In genomic region chr5:159100928-159101646, GRCh38 we compare ENCODE assay signal across 8 cellular contexts. TPM values are rescaled to one million over a fixed set of nuclear protein-coding genes. Genes with fewer than 3 reads are reported as not detected.
A peak's percentile ranks its signal among the peaks of the same experiment; 100 is the strongest.
DNase-seq lines count a peak whose midpoint lies in the region; ATAC-seq, FAIRE-seq and TF ChIP-seq lines count a peak whose summit lies in the region.

No MANE protein-coding gene starts in this region.

- H3K9me3 ChIP-seq in WERI-Rb-1 (ENCODE audit: severe bottlenecking), result no peaks in the 10 kb centered on the region
- peaks cover 2% of the 10 kb centered on the region; the same call in 1 of the 2 replicates for H3K9me3 ChIP-seq in iPS-20b (ENCODE audit: insufficient read depth, low read depth, low read length)
- H3K9me3 ChIP-seq in thyroid gland, result no peaks in the 10 kb centered on the region

- TF ChIP-seq POLR2A in thyroid gland (IDR thresholded peaks at IDR 0.05), result no peak
- TF ChIP-seq POLR2A in H54 (IDR thresholded peaks at IDR 0.05; ENCODE audit: low read depth, low read length), result no peak

- H3K27me3 ChIP-seq in GM23338 (ENCODE audit: insufficient read depth) (peaks cover 92% of the 10 kb centered on the region), WERI-Rb-1 (ENCODE audit: insufficient read depth, low read depth, severe bottlenecking) (peaks cover 29% of the 10 kb centered on the region), iPS-20b (ENCODE audit: insufficient read depth, low read length) (peaks cover 93% of the 10 kb centered on the region), thyroid gland (peaks cover 12% of the 10 kb centered on the region), foreskin keratinocyte (peaks cover 98% of the 10 kb centered on the region)

- H3K4me3 ChIP-seq in GM23338 (peak overlapping the region; percentile 59), WERI-Rb-1 (ENCODE audit: low read depth, low read length) (peak overlapping the region; percentile 53), iPS-20b (ENCODE audit: low read length) (peak overlapping the region; percentile 71), thyroid gland (replicated peaks in 1 of 3) (peak overlapping the region in 1 of 3 donors; percentile 52)

- no peaks in the 10 kb centered on the region for H3K9me2 ChIP-seq in GM23338 (ENCODE audit: insufficient read depth)

- WGBS in thyroid gland, 2 donors, result 6 to 8% methylated on average over 15 to 16 of the region's 16 CpGs

- H3K36me3 ChIP-seq in GM23338 (ENCODE audit: insufficient read depth) (no peaks in the 10 kb centered on the region), WERI-Rb-1 (no peaks in the 10 kb centered on the region), iPS-20b (ENCODE audit: insufficient read depth, low read depth, low read length) (no peaks in the 10 kb centered on the region), thyroid gland (no peaks in the 10 kb centered on the region)

- H3K79me2 ChIP-seq in GM23338 (replicated peaks; ENCODE audit: insufficient read depth), result no peaks in the 10 kb centered on the region

- H3K4me2 ChIP-seq in GM23338, result peak overlapping the region; percentile 88

- intact Hi-C loops in thyroid gland (cut with DNase I), result no loop called here

- H3K27me3 Mint-ChIP-seq in GM23338 (ENCODE audit: insufficient read depth, low read depth, poor library complexity), result peaks cover 99% of the 10 kb centered on the region

- H3K9me3 Mint-ChIP-seq in GM23338, result no peaks in the 10 kb centered on the region; the same call in 2 of the 3 replicates

- DNase-seq in D341Med (ENCODE audit: low spot score) (peak; percentile 28), GM23338 (ENCODE audit: low spot score) (no peak), WERI-Rb-1 (no peak), thyroid gland (no peak), Kasumi-1 (lab: John Stamatoyannopoulos, UW) (no peak), H54 (ENCODE audit: insufficient read length, low spot score) (no peak), foreskin keratinocyte (no peak)

- H3K4me1 ChIP-seq in GM23338 (ENCODE audit: insufficient read depth) (peaks cover 54% of the 10 kb centered on the region), iPS-20b (ENCODE audit: insufficient read depth, low read length) (peaks cover 9% of the 10 kb centered on the region; the same call in 1 of the 2 replicates), thyroid gland (peaks cover 7 to 8% of the 10 kb centered on the region in 2 donors), foreskin keratinocyte (no peaks in the 10 kb centered on the region)

- H3K4me3 Mint-ChIP-seq in GM23338, result peak overlapping the region; percentile 84

- H3K27ac ChIP-seq in GM23338 (ENCODE audit: low read depth) (no peak overlapping the region), WERI-Rb-1 (no peak overlapping the region), iPS-20b (ENCODE audit: low read length) (no peak overlapping the region), thyroid gland (peak overlapping the region; percentile 12 to 88 (median 80)), foreskin keratinocyte (no peak overlapping the region)

- no peak for FAIRE-seq in H54 (lab: Jason Lieb, UNC)

- no peaks in the 10 kb centered on the region for H3K36me3 Mint-ChIP-seq in GM23338 (ENCODE audit: low read depth)

- peak; percentile 5 for ATAC-seq in GM23338
- no peak for ATAC-seq in foreskin keratinocyte

- H2AFZ ChIP-seq in GM23338, result peak overlapping the region; percentile 95

- no peak overlapping the region for H3K27ac Mint-ChIP-seq in GM23338

- H3F3A ChIP-seq in GM23338 (replicated peaks; ENCODE audit: low read depth), result peaks cover 13% of the 10 kb centered on the region; the same call in 1 of the 2 replicates

- TF ChIP-seq CTCF in GM23338 (conservative IDR thresholded peaks at IDR 0.05; ENCODE audit: low read depth in 2 of 2) (no peak), WERI-Rb-1 (IDR thresholded peaks at IDR 0.05; ENCODE audit: low read depth, low read length) (no peak), thyroid gland (IDR thresholded peaks at IDR 0.05) (no peak), foreskin keratinocyte (conservative IDR thresholded peaks at IDR 0.05) (no peak)

- peaks cover 67% of the 10 kb centered on the region for H3K4me1 Mint-ChIP-seq in GM23338

- no peak overlapping the region for H3K9ac ChIP-seq in iPS-20b (ENCODE audit: low read depth, low read length)

- peaks cover 37% of the 10 kb centered on the region for H4K20me1 ChIP-seq in GM23338 (replicated peaks; ENCODE audit: insufficient read depth)

TF ChIP-seq in GM23338, 12 proteins besides CTCF, POLR2A, EP300 and RAD21:
- TF ChIP-seq STAT1 (IDR thresholded peaks at IDR 0.05; ENCODE audit: unreplicated experiment) (no peak), EZH2 (IDR thresholded peaks at IDR 0.05; ENCODE audit: low read depth, unreplicated experiment) (peak; percentile 88)

RNA-seq across cellular contexts. Expression of gene EBF1, which starts 1.4 kb away (rescaled TPM):
- 0.38 TPM in 1 of 2 replicates, not detected in the other for total RNA-seq in GM23338 (2014; rRNA removed; shearing (Covaris generic))
- polyA plus RNA-seq in GM23338 (2016; fragmentation: Nextera tagmentation; extraction: Ambion mirVana) (0.28 and 0.53 TPM in 2 replicates), foreskin keratinocyte (not detected in 2 replicates)
- total RNA-seq in thyroid gland (10 to 100 TPM; 12.4 to 28.4 (median 20.6) TPM), foreskin keratinocyte (not detected in 2 replicates)

Comparison
In these comparisons a context has a peak if more than half of its experiments do, and no peak if none do; other contexts are left out.
1. H3K27ac ChIP-seq: peak in thyroid gland (3 of 3); none in GM23338 (single experiment), WERI-Rb-1 (single experiment), iPS-20b (single experiment) and foreskin keratinocyte (single experiment).